24 cellular contexts compared by ENCODE assay signal in the genomic region with DNA sequence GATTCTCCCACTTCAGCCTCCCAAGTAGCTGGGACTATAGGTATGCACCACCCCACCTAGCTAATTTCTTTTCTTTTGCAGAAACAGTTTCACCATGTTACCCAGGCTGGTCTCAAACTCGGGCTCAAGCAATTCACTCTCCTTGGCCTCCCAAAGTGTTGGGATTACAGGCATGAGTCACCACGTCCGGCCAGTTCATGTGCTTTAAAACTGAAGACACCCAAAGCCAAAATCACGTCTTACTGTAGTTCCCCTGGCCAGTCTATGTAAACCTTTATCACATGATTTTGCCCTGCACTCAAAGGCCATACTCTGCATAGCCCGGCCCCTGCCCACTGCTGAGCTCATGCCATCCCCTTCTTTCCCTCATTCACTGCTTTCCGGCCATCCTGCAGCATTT. TPM values are rescaled to one million over a fixed set of nuclear protein-coding genes. Genes with fewer than 3 reads are reported as not detected.
A peak's percentile ranks its signal among the peaks of the same experiment; 100 is the strongest.
DNase-seq lines count a peak whose midpoint lies in the region; ATAC-seq and TF ChIP-seq lines count a peak whose summit lies in the region.
"Had no signal": no experiment of that assay in that cellular context is flagged by ENCODE, and none has a peak within 500 bp of the region (broad histone marks: within the 10 kb centered on the region; RNA-seq: fewer than 3 reads in every experiment).

No MANE protein-coding gene starts in this region.

- H3K4me3 Mint-ChIP-seq in CD8-positive, alpha-beta T cell: no peak overlapping the region
- no peak overlapping the region for H3K4me3 Mint-ChIP-seq in HFFc6
- H3K4me3 Mint-ChIP-seq in naive thymus-derived CD4-positive, alpha-beta T cell: no peak overlapping the region
- H3K4me3 Mint-ChIP-seq: CD4-positive, CD25-positive, alpha-beta regulatory T cell; T-cell had no signal

- in situ Hi-C loops in astrocyte of the spinal cord (cut with HindIII; ENCODE audit: low sequenced_read_pairs): no loop called here

- intact Hi-C loops in CD8-positive, alpha-beta T cell (cut with DNase I, micrococcal nuclease): no loop called here
- intact Hi-C loops in naive thymus-derived CD4-positive, alpha-beta T cell (cut with micrococcal nuclease): no loop called here

- peak overlapping the region; percentile 45 for H3K27ac Mint-ChIP-seq in CD8-positive, alpha-beta T cell
- peak overlapping the region; percentile 1; the same call in 1 of the 2 replicates for H3K27ac Mint-ChIP-seq in HFFc6
- peak overlapping the region in 5 of 9 donors; percentile 23 to 95 (median 39) for H3K27ac Mint-ChIP-seq in naive thymus-derived CD4-positive, alpha-beta T cell

- H3K27me3 ChIP-seq in CD8-positive, alpha-beta T cell (ENCODE audit: insufficient read depth, low read length): no peaks in the 10 kb centered on the region
- H3K27me3 ChIP-seq in naive thymus-derived CD4-positive, alpha-beta T cell (ENCODE audit: control insufficient read depth in 2 of 2, insufficient read depth in 2 of 2, low read length in 2 of 2): no peaks in the 10 kb centered on the region
- H3K27me3 ChIP-seq: testis had no signal

- H3K9me3 Mint-ChIP-seq in CD8-positive, alpha-beta T cell: no peaks in the 10 kb centered on the region
- H3K9me3 Mint-ChIP-seq in HFFc6: no peaks in the 10 kb centered on the region
- H3K9me3 Mint-ChIP-seq in naive thymus-derived CD4-positive, alpha-beta T cell: peaks cover 0 to 1% (median 0%) of the 10 kb centered on the region in 11 donors
- H3K9me3 Mint-ChIP-seq: CD4-positive, CD25-positive, alpha-beta regulatory T cell; naive thymus-derived CD8-positive, alpha-beta T cell; T-cell had no signal

- POLR2A ChIA-PET in CD8-positive, alpha-beta T cell (lab: Charles Lee): no interaction called here
- POLR2A ChIA-PET in naive thymus-derived CD4-positive, alpha-beta T cell (lab: Charles Lee): no interaction called here

- no peaks in the 10 kb centered on the region for H3K9me3 ChIP-seq in CD8-positive, alpha-beta T cell (ENCODE audit: low read length)
- no peaks in the 10 kb centered on the region for H3K9me3 ChIP-seq in naive thymus-derived CD4-positive, alpha-beta T cell (ENCODE audit: control insufficient read depth in 2 of 3, low read length in 3 of 3)
- H3K9me3 ChIP-seq: testis had no signal

- no peaks in the 10 kb centered on the region for H3K27me3 Mint-ChIP-seq in CD8-positive, alpha-beta T cell (ENCODE audit: low read depth)
- H3K27me3 Mint-ChIP-seq in HFFc6 (ENCODE audit: insufficient read depth): no peaks in the 10 kb centered on the region; the same call in none of the 2 replicates
- no peaks in the 10 kb centered on the region for H3K27me3 Mint-ChIP-seq in naive thymus-derived CD4-positive, alpha-beta T cell
- H3K27me3 Mint-ChIP-seq: CD4-positive, CD25-positive, alpha-beta regulatory T cell; naive thymus-derived CD8-positive, alpha-beta T cell; T-cell had no signal

- no peak for TF ChIP-seq CTCF in CD8-positive, alpha-beta T cell (IDR thresholded peaks at IDR 0.05)
- TF ChIP-seq CTCF in HFFc6 (IDR thresholded peaks at IDR 0.05) (no peak), astrocyte of the spinal cord (IDR thresholded peaks at IDR 0.05; ENCODE audit: low read depth, low read length) (no peak)

- DNase-seq in CD8-positive, alpha-beta T cell: no peak
- DNase-seq in HFFc6 (no peak), astrocyte of the spinal cord (ENCODE audit: low read depth, low spot score) (peak; percentile 23), NCI-H345 treated with DMSO at 0.1 percent for 48 hours (lab: John Stamatoyannopoulos, UW; ENCODE audit: unreplicated experiment) (no peak)
- no peak for DNase-seq in naive thymus-derived CD4-positive, alpha-beta T cell
- DNase-seq: activated CD4-positive, alpha-beta T cell treated with anti-CD3 and anti-CD28 coated beads, Interleukin-2, amount 50 U/mL, for 4 hours; amniotic stem cell; CD4-positive, CD25-positive, alpha-beta regulatory T cell; central memory CD4-positive, alpha-beta T cell; effector CD8-positive, alpha-beta T cell; KG1; naive thymus-derived CD8-positive, alpha-beta T cell; NCI-H1092; NCI-H2081 treated with DMSO at 0.1 percent for 48 hours; NCI-H524; stimulated activated CD4-positive, alpha-beta T cell treated with anti-CD3 and anti-CD28 coated beads, Interleukin-4, amount 100 ng/mL, for 4 hours; T-cell; testis; WERI-Rb-1 had no signal

- CTCF ChIA-PET in CD8-positive, alpha-beta T cell (lab: Charles Lee): no interaction called here
- CTCF ChIA-PET in naive thymus-derived CD4-positive, alpha-beta T cell (lab: Charles Lee): interaction anchor here (1.7 kb wide), 1 partner anchor 23 kb away, joined by 5 read pairs; no protein-coding TSS in a partner anchor

- peaks cover 27% of the 10 kb centered on the region for H3K36me3 ChIP-seq in CD8-positive, alpha-beta T cell (ENCODE audit: insufficient read depth, low read length)
- H3K36me3 ChIP-seq in naive thymus-derived CD4-positive, alpha-beta T cell (ENCODE audit: control insufficient read depth in 2 of 3, insufficient read depth in 3 of 3, low read length in 3 of 3): peaks cover 0 to 64% (median 0%) of the 10 kb centered on the region in 3 experiments

- no peak for ATAC-seq in CD8-positive, alpha-beta T cell
- ATAC-seq in naive thymus-derived CD4-positive, alpha-beta T cell: no peak
- ATAC-seq in GM18909 (IDR thresholded peaks at IDR 0.05; ENCODE audit: poor library complexity, unreplicated experiment) (no peak), HG03139 (IDR thresholded peaks at IDR 0.05; ENCODE audit: unreplicated experiment) (no peak)
- ATAC-seq: naive thymus-derived CD8-positive, alpha-beta T cell; Right ventricle myocardium inferior; T-cell had no signal

- peaks cover 34% of the 10 kb centered on the region for H3K4me1 Mint-ChIP-seq in CD8-positive, alpha-beta T cell (ENCODE audit: low read depth)
- H3K4me1 Mint-ChIP-seq in HFFc6 (ENCODE audit: low read depth): peaks cover 33% of the 10 kb centered on the region
- peaks cover 20 to 32% (median 29%) of the 10 kb centered on the region in 7 donors for H3K4me1 Mint-ChIP-seq in naive thymus-derived CD4-positive, alpha-beta T cell

- peaks cover 68% of the 10 kb centered on the region for H3K36me3 Mint-ChIP-seq in CD8-positive, alpha-beta T cell
- H3K36me3 Mint-ChIP-seq in HFFc6 (ENCODE audit: low read depth): peaks cover 13% of the 10 kb centered on the region
- H3K36me3 Mint-ChIP-seq in naive thymus-derived CD4-positive, alpha-beta T cell: peaks cover 0 to 18% (median 4%) of the 10 kb centered on the region in 5 donors

- no peak overlapping the region for H3K4me3 ChIP-seq in CD8-positive, alpha-beta T cell (ENCODE audit: low read depth, low read length)
- H3K4me3 ChIP-seq in astrocyte of the spinal cord (ENCODE audit: low read depth, low read length): no peak overlapping the region
- H3K4me3 ChIP-seq in naive thymus-derived CD4-positive, alpha-beta T cell (ENCODE audit: low read length): no peak overlapping the region
- H3K4me3 ChIP-seq: testis had no signal

- H3K4me1 ChIP-seq in CD8-positive, alpha-beta T cell (ENCODE audit: insufficient read depth, low read length): peaks cover 20% of the 10 kb centered on the region
- peaks cover 18% of the 10 kb centered on the region in 2 donors for H3K4me1 ChIP-seq in naive thymus-derived CD4-positive, alpha-beta T cell (ENCODE audit: control insufficient read depth in 2 of 2, insufficient read depth in 2 of 2, low read length in 2 of 2)

- no peak overlapping the region for H3K27ac ChIP-seq in CD8-positive, alpha-beta T cell (ENCODE audit: low read depth, low read length)
- no peak overlapping the region for H3K27ac ChIP-seq in naive thymus-derived CD4-positive, alpha-beta T cell (ENCODE audit: low read depth, low read length)
- H3K27ac ChIP-seq: HL-60, parathyroid adenoma, testis, WERI-Rb-1 had no signal

RNA-seq across cellular contexts. Expression of gene ALKBH2, which starts 4.5 kb away (rescaled TPM):
- total RNA-seq in CD8-positive, alpha-beta T cell: 10 to 100 TPM in 1 of 2 experiments, 1 to 10 TPM in 1; 9.8 to 12.8 TPM
- total RNA-seq in HFFc6 (2021; fragmentation: NEBNext Ultra II Directional; extraction: Animal tissue kit (Norgen Biotek cat#: 25700)): 10 to 100 TPM; 12.3 to 17.1 (median 13.3) TPM
- total RNA-seq in naive thymus-derived CD4-positive, alpha-beta T cell: 10 to 100 TPM; 13.2 to 21.4 (median 17.6) TPM
- 10 to 100 TPM; 18.0 to 23.2 TPM for polyA plus RNA-seq in naive thymus-derived CD4-positive, alpha-beta T cell

RNA-seq across cellular contexts. Expression of gene UNG, which starts 8.6 kb away (rescaled TPM):
- total RNA-seq in CD8-positive, alpha-beta T cell: 1 to 10 TPM; 4.5 to 4.7 TPM
- total RNA-seq in HFFc6 (2021; fragmentation: NEBNext Ultra II Directional; extraction: Animal tissue kit (Norgen Biotek cat#: 25700)): 10 to 100 TPM; 19.3 to 30.4 (median 21.8) TPM
- 10 to 100 TPM in 3 of 5 experiments, 1 to 10 TPM in 2; 7.7 to 54.8 (median 13.6) TPM for total RNA-seq in naive thymus-derived CD4-positive, alpha-beta T cell
- polyA plus RNA-seq in naive thymus-derived CD4-positive, alpha-beta T cell: 10 to 100 TPM; 21.9 to 34.7 TPM

RNA-seq across cellular contexts. Expression of gene ACACB, which starts 27.6 kb away (rescaled TPM):
- 10 to 100 TPM; 20.2 to 23.4 TPM for total RNA-seq in CD8-positive, alpha-beta T cell
- total RNA-seq in HFFc6 (2021; fragmentation: NEBNext Ultra II Directional; extraction: Animal tissue kit (Norgen Biotek cat#: 25700)): 1 to 10 TPM; 1.0 to 2.1 (median 1.3) TPM
- total RNA-seq in naive thymus-derived CD4-positive, alpha-beta T cell: 10 to 100 TPM in 4 of 5 experiments, 1 to 10 TPM in 1; 8.8 to 58.3 (median 40.8) TPM
- polyA plus RNA-seq in naive thymus-derived CD4-positive, alpha-beta T cell: 1 to 10 TPM; 3.8 to 4.5 TPM

RNA-seq across cellular contexts. Expression of gene USP30, which starts 36.4 kb away (rescaled TPM):
- 10 to 100 TPM; 28.2 to 33.1 TPM for total RNA-seq in CD8-positive, alpha-beta T cell
- total RNA-seq in HFFc6 (2021; fragmentation: NEBNext Ultra II Directional; extraction: Animal tissue kit (Norgen Biotek cat#: 25700)): 10 to 100 TPM in 4 of 6 experiments, 1 to 10 TPM in 2; 8.0 to 11.7 (median 10.4) TPM
- 10 to 100 TPM in 4 of 5 experiments, 1 to 10 TPM in 1; 7.8 to 15.7 (median 12.9) TPM for total RNA-seq in naive thymus-derived CD4-positive, alpha-beta T cell
- 10 to 100 TPM; 11.0 to 15.7 TPM for polyA plus RNA-seq in naive thymus-derived CD4-positive, alpha-beta T cell
